In the genomic region with DNA sequence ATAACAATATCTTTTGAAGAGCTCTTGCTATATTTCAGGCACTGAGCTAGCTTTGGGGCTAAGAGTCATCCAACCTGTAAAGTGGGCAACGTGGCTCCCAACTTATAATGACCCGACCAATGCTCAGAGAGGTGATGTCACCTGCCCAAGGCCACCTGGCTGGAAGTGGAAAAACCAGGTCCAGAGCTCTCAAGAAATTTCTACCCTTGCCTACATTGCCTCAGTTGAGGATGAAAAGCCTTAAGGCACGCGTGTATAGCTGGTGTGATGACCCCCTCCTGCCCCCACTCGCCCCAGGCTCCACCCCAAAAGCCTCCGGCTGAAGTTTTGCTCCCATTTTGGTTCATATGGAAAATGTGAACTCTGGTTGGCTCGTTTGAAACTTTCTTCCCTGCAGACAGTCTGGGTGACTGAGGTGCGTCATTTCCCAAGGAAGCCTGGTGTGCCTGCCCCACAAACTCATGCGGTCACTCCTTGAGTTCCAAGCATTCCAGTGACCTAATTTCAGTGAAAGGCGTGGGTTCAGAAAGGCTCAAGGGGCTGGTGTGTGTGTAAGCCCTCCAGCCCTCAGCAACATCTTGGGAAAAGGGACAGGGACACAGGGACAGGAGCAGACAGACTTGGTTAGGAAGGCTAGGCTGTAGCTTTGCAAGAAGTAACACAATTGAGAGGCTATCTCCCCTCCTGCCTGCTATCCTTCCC, we compare ENCODE assay signal across 12 cellular contexts. TPM values are rescaled to one million over a fixed set of nuclear protein-coding genes. Genes with fewer than 3 reads are reported as not detected.
DNase-seq lines count a peak whose midpoint lies in the region; ATAC-seq, FAIRE-seq and TF ChIP-seq lines count a peak whose summit lies in the region.
"Had no signal": no experiment of that assay in that cellular context is flagged by ENCODE, and none has a peak within 500 bp of the region (broad histone marks: within the 10 kb centered on the region; RNA-seq: fewer than 3 reads in every experiment).

No MANE protein-coding gene starts in this region.

- H3K4me3 Mint-ChIP-seq in Calu3 (ENCODE audit: low read depth, unreplicated experiment), result no peak overlapping the region
- no peak overlapping the region for H3K4me3 Mint-ChIP-seq in CD4-positive, alpha-beta T cell
- H3K4me3 Mint-ChIP-seq in nephron progenitor cell, result no peak overlapping the region
- H3K4me3 Mint-ChIP-seq: activated CD4-positive, alpha-beta T cell treated with anti-CD3 and anti-CD28 coated beads, Interleukin-2, amount 10 ng/mL, durations not matched to agents 24 days and 14 days had no signal

- H3K27ac Mint-ChIP-seq in Calu3 (ENCODE audit: unreplicated experiment) (peak overlapping the region; percentile 93), nephron progenitor cell (no peak overlapping the region)
- H3K27ac Mint-ChIP-seq in CD4-positive, alpha-beta T cell, result no peak overlapping the region
- H3K27ac Mint-ChIP-seq: activated CD4-positive, alpha-beta T cell treated with anti-CD3 and anti-CD28 coated beads, Interleukin-2, amount 10 ng/mL, durations not matched to agents 24 days and 14 days had no signal

- no peak overlapping the region for H2BK12ac ChIP-seq in neuronal stem cell (ENCODE audit: low read length)

- no peak overlapping the region for H3K18ac ChIP-seq in neuronal stem cell (ENCODE audit: low read length)

- no peak overlapping the region for H4K8ac ChIP-seq in neuronal stem cell (ENCODE audit: low read depth, low read length)

- in situ Hi-C loops in Panc1 (cut with HindIII; ENCODE audit: low pct_unique_long_range_greater_than_20kb, low sequenced_read_pairs), result loop anchor here (25.0 kb wide), 1 partner anchor 109 kb away; no protein-coding TSS in a partner anchor

- H3K27ac ChIP-seq in Panc1 (ENCODE audit: low read length) (peak overlapping the region; percentile 82), endothelial cell of umbilical vein (ENCODE audit: insufficient read depth, low read depth, low read length) (peak overlapping the region; percentile 94), neuronal stem cell (replicated peaks; ENCODE audit: low read length) (peak overlapping the region; percentile 44)
- H3K27ac ChIP-seq in CD4-positive, alpha-beta T cell (ENCODE audit: low read depth, low read length), result no peak overlapping the region
- H3K27ac ChIP-seq: gastrocnemius medialis, testis had no signal

- H2BK120ac ChIP-seq in neuronal stem cell (ENCODE audit: low read depth, low read length), result no peak overlapping the region

- H3K9me3 ChIP-seq in Panc1 (ENCODE audit: control insufficient read depth, insufficient read depth, low read depth, low read length) (no peaks in the 10 kb centered on the region), endothelial cell of umbilical vein (replicated peaks; ENCODE audit: control insufficient read depth, insufficient read depth, low read length) (no peaks in the 10 kb centered on the region), neuronal stem cell (replicated peaks in 1 of 2; ENCODE audit: control insufficient read depth in 2 of 2, insufficient read depth in 1 of 2, low read depth in 1 of 2, low read length in 2 of 2) (no peaks in the 10 kb centered on the region)
- H3K9me3 ChIP-seq in CD4-positive, alpha-beta T cell (ENCODE audit: control insufficient read depth, low read length), result no peaks in the 10 kb centered on the region
- H3K9me3 ChIP-seq: gastrocnemius medialis, testis had no signal

- H3K14ac ChIP-seq in neuronal stem cell (ENCODE audit: low read length), result no peak overlapping the region

- H3K4me2 ChIP-seq in endothelial cell of umbilical vein (ENCODE audit: insufficient read depth, low read length) (no peak overlapping the region), neuronal stem cell (ENCODE audit: insufficient read depth, low read length, poor library complexity, severe bottlenecking) (no peak overlapping the region)

- no peaks in the 10 kb centered on the region for H3K9me1 ChIP-seq in endothelial cell of umbilical vein (replicated peaks; ENCODE audit: control insufficient read depth, extremely low read depth, insufficient read depth, low read length)

- TF ChIP-seq POLR2A in endothelial cell of umbilical vein (IDR thresholded peaks at IDR 0.05; ENCODE audit: low read depth, low read length), result peak; percentile 61

- H3K79me2 ChIP-seq in endothelial cell of umbilical vein (ENCODE audit: control insufficient read depth, insufficient read depth, low read length), result no peaks in the 10 kb centered on the region

- TF ChIP-seq CTCF in Calu3 (IDR thresholded peaks at IDR 0.05; ENCODE audit: unreplicated experiment) (no peak), Panc1 (IDR thresholded peaks at IDR 0.05) (no peak), endothelial cell of umbilical vein (IDR thresholded peaks at IDR 0.05; ENCODE audit: extremely low read depth in 1 of 2, insufficient read depth in 1 of 2, low read depth in 1 of 2, low read length in 2 of 2) (no peak), nephron progenitor cell (IDR thresholded peaks at IDR 0.05) (no peak)
- no peak for TF ChIP-seq CTCF in CD4-positive, alpha-beta T cell (IDR thresholded peaks at IDR 0.05)

- DNase-seq in Calu3 (peak; percentile 60), Panc1 (ENCODE audit: low read depth, low spot score) (peak; percentile 86), endothelial cell of umbilical vein (ENCODE audit: low read depth, low spot score) (peak; percentile 84), neuronal stem cell (ENCODE audit: low spot score) (no peak), nephron progenitor cell (no peak)
- DNase-seq in CD4-positive, alpha-beta T cell, result no peak
- DNase-seq: activated CD4-positive, alpha-beta T cell treated with anti-CD3 and anti-CD28 coated beads, Interleukin-2, amount 10 ng/mL, durations not matched to agents 24 days and 14 days; gastrocnemius medialis; RPMI8226; testis had no signal

- H3K4me1 ChIP-seq in Panc1 (ENCODE audit: control insufficient read depth, insufficient read depth, low read length) (peaks cover 38% of the 10 kb centered on the region), endothelial cell of umbilical vein (ENCODE audit: control insufficient read depth, extremely low read depth, insufficient read depth, low read length) (peaks cover 27% of the 10 kb centered on the region), neuronal stem cell (ENCODE audit: control insufficient read depth in 2 of 2, insufficient read depth in 1 of 2, low read depth in 1 of 2, low read length in 2 of 2) (peaks cover 3 to 4% of the 10 kb centered on the region in 2 donors)
- H3K4me1 ChIP-seq: gastrocnemius medialis had no signal

- H3K4me1 Mint-ChIP-seq in Calu3 (ENCODE audit: low read depth, unreplicated experiment) (peaks cover 30% of the 10 kb centered on the region), nephron progenitor cell (no peaks in the 10 kb centered on the region)
- no peaks in the 10 kb centered on the region for H3K4me1 Mint-ChIP-seq in CD4-positive, alpha-beta T cell (ENCODE audit: low read depth)
- H3K4me1 Mint-ChIP-seq: activated CD4-positive, alpha-beta T cell treated with anti-CD3 and anti-CD28 coated beads, Interleukin-2, amount 10 ng/mL, durations not matched to agents 24 days and 14 days had no signal

- H3K4me3 ChIP-seq in Panc1 (ENCODE audit: low read depth in 2 of 2, low read length in 2 of 2) (no peak overlapping the region; a peak in 1 of 4 replicates), endothelial cell of umbilical vein (replicated peaks in 1 of 3; ENCODE audit: insufficient read depth in 1 of 3, low read depth in 1 of 3, low read length in 3 of 3) (no peak overlapping the region), neuronal stem cell (ENCODE audit: low read length in 2 of 2) (no peak overlapping the region)
- H3K4me3 ChIP-seq: gastrocnemius medialis, testis had no signal

- H4K20me1 ChIP-seq in endothelial cell of umbilical vein (replicated peaks; ENCODE audit: control insufficient read depth, extremely low read depth, insufficient read depth, low read length), result no peaks in the 10 kb centered on the region

- H3K4ac ChIP-seq in neuronal stem cell (ENCODE audit: low read length), result no peak overlapping the region

- POLR2A ChIA-PET in Panc1 (lab: Charles Lee), result no interaction called here
- POLR2A ChIA-PET in endothelial cell of umbilical vein (lab: Charles Lee), result interaction anchor here (0.7 to 1.6 kb wide), 2 partner anchors 13 to 832 kb away, joined by 4 read pairs; no protein-coding TSS in a partner anchor
- POLR2A ChIA-PET in CD4-positive, alpha-beta T cell (lab: Charles Lee), result interaction anchor here (0.7 kb wide), 1 partner anchor 168 kb away, joined by 3 read pairs; no protein-coding TSS in a partner anchor

- H3K23ac ChIP-seq in neuronal stem cell (ENCODE audit: low read depth, low read length, poor library complexity), result no peak overlapping the region

- intact Hi-C loops in Calu3 (cut with micrococcal nuclease; ENCODE audit: unreplicated experiment), result no loop called here
- intact Hi-C loops in Panc1 (cut with micrococcal nuclease; ENCODE audit: unreplicated experiment), result no loop called here
- intact Hi-C loops in endothelial cell of umbilical vein (cut with micrococcal nuclease), result loop anchor here (1.0 to 5.0 kb wide), 3 partner anchors 7 to 81 kb away; no protein-coding TSS in a partner anchor
- intact Hi-C loops in CD4-positive, alpha-beta T cell (cut with DNase I, micrococcal nuclease), result no loop called here

- no peak overlapping the region for H2BK15ac ChIP-seq in neuronal stem cell (ENCODE audit: low read length)

- no peak overlapping the region for H2BK5ac ChIP-seq in neuronal stem cell (ENCODE audit: low read length)

- no TSS peak for BruUV-seq in Calu3 (replicated peaks; lab: Mats Ljungman, UMichigan)
- BruUV-seq in Panc1 (replicated peaks; lab: Mats Ljungman, UMichigan), result no TSS peak
- BruUV-seq in endothelial cell of umbilical vein (replicated peaks; lab: Mats Ljungman, UMichigan), result no TSS peak

- no peaks in the 10 kb centered on the region for H3K9me3 Mint-ChIP-seq in Calu3 (ENCODE audit: low read depth, unreplicated experiment)
- H3K9me3 Mint-ChIP-seq in CD4-positive, alpha-beta T cell, result no peaks in the 10 kb centered on the region
- H3K9me3 Mint-ChIP-seq in nephron progenitor cell, result no peaks in the 10 kb centered on the region
- H3K9me3 Mint-ChIP-seq: activated CD4-positive, alpha-beta T cell treated with anti-CD3 and anti-CD28 coated beads, Interleukin-2, amount 10 ng/mL, durations not matched to agents 24 days and 14 days had no signal

- CTCF ChIA-PET in Calu3 (lab: Charles Lee), result interaction anchor here (1.3 kb wide), 1 partner anchor 12 kb away, joined by 5 read pairs; no protein-coding TSS in a partner anchor
- CTCF ChIA-PET in Panc1 (lab: Charles Lee), result interaction anchor here (0.7 to 1.0 kb wide), 2 partner anchors 9 to 12 kb away, joined by 3 to 7 read pairs; no protein-coding TSS in a partner anchor
- CTCF ChIA-PET in endothelial cell of umbilical vein (lab: Charles Lee), result interaction anchor here (1.0 to 4.6 kb wide), 6 partner anchors 12 to 300 kb away, joined by 3 to 62 read pairs (median 4); no protein-coding TSS in a partner anchor
- CTCF ChIA-PET in CD4-positive, alpha-beta T cell (lab: Charles Lee), result interaction anchor here (1.0 kb wide), 1 partner anchor 12 kb away, joined by 4 read pairs; no protein-coding TSS in a partner anchor

- peak; percentile 94 for FAIRE-seq in endothelial cell of umbilical vein (lab: Jason Lieb, UNC)

- no peaks in the 10 kb centered on the region for H3K79me1 ChIP-seq in neuronal stem cell (ENCODE audit: low read depth, low read length)

- ATAC-seq in Panc1 (peak; percentile 87), HG02763 (IDR thresholded peaks at IDR 0.05; ENCODE audit: unreplicated experiment) (no peak), GM18907 (IDR thresholded peaks at IDR 0.05; ENCODE audit: unreplicated experiment) (no peak)
- no peak for ATAC-seq in CD4-positive, alpha-beta T cell (ENCODE audit: poor library complexity)
- ATAC-seq: gastrocnemius medialis had no signal

- H3K27me3 Mint-ChIP-seq in Calu3 (ENCODE audit: unreplicated experiment), result no peaks in the 10 kb centered on the region
- peaks cover 19% of the 10 kb centered on the region for H3K27me3 Mint-ChIP-seq in CD4-positive, alpha-beta T cell
- H3K27me3 Mint-ChIP-seq in nephron progenitor cell (ENCODE audit: low read depth, poor library complexity), result peaks cover 6% of the 10 kb centered on the region

- H3K9ac ChIP-seq in endothelial cell of umbilical vein (replicated peaks; ENCODE audit: extremely low read depth, insufficient read depth, low read length), result peak overlapping the region; percentile 64
- no peak overlapping the region for H3K9ac ChIP-seq in neuronal stem cell (ENCODE audit: low read depth, low read length, poor library complexity)

- H3K36me3 ChIP-seq in Panc1 (ENCODE audit: control insufficient read depth, insufficient read depth, low read length) (no peaks in the 10 kb centered on the region), endothelial cell of umbilical vein (ENCODE audit: control insufficient read depth in 2 of 2, extremely low read depth in 1 of 2, insufficient read depth in 2 of 2, low read length in 2 of 2) (no peaks in the 10 kb centered on the region), neuronal stem cell (replicated peaks in 1 of 2; ENCODE audit: control insufficient read depth in 2 of 2, insufficient read depth in 2 of 2, low read length in 2 of 2) (no peaks in the 10 kb centered on the region)
- H3K36me3 ChIP-seq: gastrocnemius medialis had no signal

- H4K91ac ChIP-seq in neuronal stem cell (ENCODE audit: low read depth, low read length, poor library complexity), result no peak overlapping the region

- H3K27me3 ChIP-seq in Panc1 (ENCODE audit: control insufficient read depth, insufficient read depth, low read length), result no peaks in the 10 kb centered on the region
- no peaks in the 10 kb centered on the region for H3K27me3 ChIP-seq in endothelial cell of umbilical vein (ENCODE audit: control insufficient read depth in 2 of 2, insufficient read depth in 2 of 2, low read length in 2 of 2)
- no peaks in the 10 kb centered on the region for H3K27me3 ChIP-seq in neuronal stem cell (ENCODE audit: control insufficient read depth in 3 of 3, insufficient read depth in 3 of 3, low read depth in 1 of 3, low read length in 3 of 3)
- no peaks in the 10 kb centered on the region for H3K27me3 ChIP-seq in CD4-positive, alpha-beta T cell (ENCODE audit: control insufficient read depth, insufficient read depth, low read length)
- H3K27me3 ChIP-seq: testis had no signal

- no peak overlapping the region for H2AFZ ChIP-seq in endothelial cell of umbilical vein (ENCODE audit: low read depth, low read length)
- H2AFZ ChIP-seq in neuronal stem cell (ENCODE audit: low read length), result no peak overlapping the region

- H2AK5ac ChIP-seq in neuronal stem cell (ENCODE audit: low read depth, low read length), result no peak overlapping the region

- dilution Hi-C loops in endothelial cell of umbilical vein (cut with MboI; ENCODE audit: extremely low pct_ligation_motif_present, low sequenced_read_pairs), result no loop called here

- H3K36me3 Mint-ChIP-seq in Calu3 (ENCODE audit: insufficient read depth, unreplicated experiment) (no peaks in the 10 kb centered on the region), nephron progenitor cell (ENCODE audit: low read depth) (no peaks in the 10 kb centered on the region)
- no peaks in the 10 kb centered on the region for H3K36me3 Mint-ChIP-seq in CD4-positive, alpha-beta T cell (ENCODE audit: low read depth)

- WGBS in neuronal stem cell (ENCODE audit: extremely low coverage in 2 of 2, insufficient read length in 2 of 2, insufficient replicate concordance in 1 of 2), 2 donors, result no CpG with 5 or more reads among the region's 10 CpGs

RNA-seq across cellular contexts. Expression of gene HTR1D, which starts 20.5 kb away (rescaled TPM):
- total RNA-seq in Calu3 (2022) (1.1 and 1.7 TPM in 2 replicates), Panc1 (2021; ENCODE audit: unreplicated experiment) (3.5 TPM), endothelial cell of umbilical vein (1.5 and 2.2 TPM in 2 replicates)
- polyA plus RNA-seq in Panc1 (2012; ENCODE audit: insufficient read length), result 1.2 TPM
- 1.9 TPM in 2 replicates for polyA plus RNA-seq in endothelial cell of umbilical vein
- 1.8 TPM in 2 replicates for polyA plus RNA-seq in endothelial cell of umbilical vein (2011; cell fraction: cytosol; rRNA removed)
- polyA plus RNA-seq in endothelial cell of umbilical vein (2011; cell fraction: nucleus; rRNA removed), result 0.91 and 0.98 TPM in 2 replicates
- 4.3 and 5.4 TPM in 2 replicates for polyA plus RNA-seq in endothelial cell of umbilical vein (2012)
- 0.93 and 1.6 TPM in 2 replicates for polyA minus RNA-seq in endothelial cell of umbilical vein
- 3.3 TPM for polyA minus RNA-seq in endothelial cell of umbilical vein (2011; cell fraction: cytosol; rRNA and poly(A)+ RNA removed)
- 0.96 and 1.1 TPM in 2 replicates for polyA minus RNA-seq in endothelial cell of umbilical vein (2011; cell fraction: nucleus; rRNA and poly(A)+ RNA removed)
- polyA plus RNA-seq in neuronal stem cell (2013, experiment 1 of 2), result 1.9 TPM
- polyA plus RNA-seq in neuronal stem cell (2013, experiment 2 of 2), result 2.1 TPM
- not detected for total RNA-seq in CD4-positive, alpha-beta T cell
- total RNA-seq: activated CD4-positive, alpha-beta T cell treated with anti-CD3 and anti-CD28 coated beads, Interleukin-2, amount 10 ng/mL, durations not matched to agents 24 days and 14 days; gastrocnemius medialis had no signal

RNA-seq across cellular contexts. Expression of gene LUZP1, which starts 28.1 kb away (rescaled TPM):
- total RNA-seq in Calu3 (2022) (17.4 and 19.2 TPM in 2 replicates), Panc1 (2021; ENCODE audit: unreplicated experiment) (40.2 TPM), endothelial cell of umbilical vein (82.4 and 92.3 TPM in 2 replicates)
- 14.4 TPM for polyA plus RNA-seq in Panc1 (2012; ENCODE audit: insufficient read length)
- 24.0 and 26.3 TPM in 2 replicates for polyA plus RNA-seq in endothelial cell of umbilical vein
- 27.7 and 27.9 TPM in 2 replicates for polyA plus RNA-seq in endothelial cell of umbilical vein (2011; cell fraction: cytosol; rRNA removed)
- 51.3 and 61.7 TPM in 2 replicates for polyA plus RNA-seq in endothelial cell of umbilical vein (2011; cell fraction: nucleus; rRNA removed)
- polyA plus RNA-seq in endothelial cell of umbilical vein (2012), result 48.4 and 60.7 TPM in 2 replicates
- 84.2 and 92.3 TPM in 2 replicates for polyA minus RNA-seq in endothelial cell of umbilical vein
- polyA minus RNA-seq in endothelial cell of umbilical vein (2011; cell fraction: cytosol; rRNA and poly(A)+ RNA removed), result 12.7 TPM
- polyA minus RNA-seq in endothelial cell of umbilical vein (2011; cell fraction: nucleus; rRNA and poly(A)+ RNA removed), result 58.7 and 84.7 TPM in 2 replicates
- polyA plus RNA-seq in neuronal stem cell (2013, experiment 1 of 2), result 27.0 TPM
- polyA plus RNA-seq in neuronal stem cell (2013, experiment 2 of 2), result 28.3 TPM
- total RNA-seq in CD4-positive, alpha-beta T cell, result 10 to 100 TPM; 20.1 to 23.7 TPM

Comparison
In these comparisons a context has a peak if more than half of its experiments do, and no peak if none do; other contexts are left out.
1. DNase-seq: peak in Calu3 (single experiment), Panc1 (single experiment) and endothelial cell of umbilical vein (single experiment); none in neuronal stem cell (single experiment), CD4-positive, alpha-beta T cell (0 of 10) and nephron progenitor cell (single experiment).